Comparison of ENCODE assay signal across 13 cellular contexts in genomic region chr2:157743051-157743450, GRCh38.
A peak's percentile ranks its signal among the peaks of the same experiment; 100 is the strongest.
DNase-seq lines count a peak whose midpoint lies in the region; ATAC-seq and TF ChIP-seq lines count a peak whose summit lies in the region.
"Had no signal": no experiment of that assay in that cellular context is flagged by ENCODE, and none has a peak within 500 bp of the region (broad histone marks: within the 10 kb centered on the region; RNA-seq: fewer than 3 reads in every experiment).

No MANE protein-coding gene starts in this region.

- TF ChIP-seq CTCF in natural killer cell (IDR thresholded peaks at IDR 0.05) (no peak), spleen (IDR thresholded peaks at IDR 0.05 in 8 of 11, conservative IDR thresholded peaks at IDR 0.05 in 3 of 11) (no peak), esophagus muscularis mucosa (IDR thresholded peaks at IDR 0.05) (no peak)

- H3K27ac ChIP-seq in spleen (no peak overlapping the region), esophagus muscularis mucosa (replicated peaks in 1 of 4) (no peak overlapping the region)
- H3K27ac ChIP-seq: SJSA1 had no signal

- WGBS in spleen, 5 donors: 70 to 85% (median 75%) methylated on average over 2 of the region's 2 CpGs
- whole genome bisulfite sequencing in esophagus muscularis mucosa: 98% methylated on average over 2 of the region's 2 CpGs

- H3K27me3 ChIP-seq in spleen (replicated peaks in 1 of 7): no peaks in the 10 kb centered on the region
- no peaks in the 10 kb centered on the region for H3K27me3 ChIP-seq in esophagus muscularis mucosa
- H3K27me3 ChIP-seq: SJSA1 had no signal

- peaks cover 5 to 10% of the 10 kb centered on the region in 2 donors for H3K4me1 Mint-ChIP-seq in natural killer cell treated with Interleukin-12 subunit alpha and Interleukin-12 subunit beta and Interleukin-15 and Interleukin-18, amount 100 ng/mL, for 72 hours (ENCODE audit: low read depth in 2 of 2)
- H3K4me1 Mint-ChIP-seq in natural killer cell: peaks cover 0 to 6% of the 10 kb centered on the region in 2 donors

- H3K4me1 ChIP-seq in spleen (no peaks in the 10 kb centered on the region), esophagus muscularis mucosa (peaks cover 0 to 2% (median under 1%) of the 10 kb centered on the region in 4 donors)
- H3K4me1 ChIP-seq: HAP-1, SJSA1 had no signal

- H3K4me3 ChIP-seq in spleen (no peak overlapping the region), esophagus muscularis mucosa (no peak overlapping the region)
- H3K4me3 ChIP-seq: HAP-1, SJSA1 had no signal

- H3K9me3 ChIP-seq in spleen (no peaks in the 10 kb centered on the region), esophagus muscularis mucosa (no peaks in the 10 kb centered on the region)
- H3K9me3 ChIP-seq: HAP-1, SJSA1 had no signal

- no peak for TF ChIP-seq POLR2A in spleen (IDR thresholded peaks at IDR 0.05)
- no peak for TF ChIP-seq POLR2A in esophagus muscularis mucosa (IDR thresholded peaks at IDR 0.05; ENCODE audit: low read depth)

- intact Hi-C loops in natural killer cell (cut with micrococcal nuclease): no loop called here
- intact Hi-C loops in spleen (cut with DNase I; ENCODE audit: low total_unique reads): no loop called here
- intact Hi-C loops in esophagus muscularis mucosa (cut with DNase I): no loop called here

- DNase-seq in natural killer cell treated with Interleukin-12 subunit alpha and Interleukin-12 subunit beta and Interleukin-15 and Interleukin-18, amount 100 ng/mL, for 72 hours (ENCODE audit: low spot score): no peak
- DNase-seq in natural killer cell (no peak), spleen (no peak), amniotic stem cell (lab: John Stamatoyannopoulos, UW) (no peak), ureter (ENCODE audit: low spot score) (no peak), esophagus muscularis mucosa (ENCODE audit: extremely low spot score) (no peak)
- DNase-seq: Kasumi-1; small intestine; stimulated activated naive CD4-positive, alpha-beta T cell had no signal

- no peaks in the 10 kb centered on the region for H3K36me3 Mint-ChIP-seq in natural killer cell treated with Interleukin-12 subunit alpha and Interleukin-12 subunit beta and Interleukin-15 and Interleukin-18, amount 100 ng/mL, for 72 hours
- H3K36me3 Mint-ChIP-seq in natural killer cell: peaks cover 3% of the 10 kb centered on the region

- H3K36me3 ChIP-seq in spleen (peaks cover 0 to 15% (median 3%) of the 10 kb centered on the region in 6 donors), esophagus muscularis mucosa (peaks cover 0 to 12% (median 4%) of the 10 kb centered on the region in 4 donors)
- H3K36me3 ChIP-seq: HAP-1 had no signal

- no peak overlapping the region for H3K4me3 Mint-ChIP-seq in natural killer cell treated with Interleukin-12 subunit alpha and Interleukin-12 subunit beta and Interleukin-15 and Interleukin-18, amount 100 ng/mL, for 72 hours
- H3K4me3 Mint-ChIP-seq in natural killer cell: no peak overlapping the region

- no peaks in the 10 kb centered on the region for H3K9me3 Mint-ChIP-seq in natural killer cell treated with Interleukin-12 subunit alpha and Interleukin-12 subunit beta and Interleukin-15 and Interleukin-18, amount 100 ng/mL, for 72 hours
- H3K9me3 Mint-ChIP-seq in natural killer cell: no peaks in the 10 kb centered on the region

- no peaks in the 10 kb centered on the region for H3K27me3 Mint-ChIP-seq in natural killer cell treated with Interleukin-12 subunit alpha and Interleukin-12 subunit beta and Interleukin-15 and Interleukin-18, amount 100 ng/mL, for 72 hours
- no peaks in the 10 kb centered on the region for H3K27me3 Mint-ChIP-seq in natural killer cell (ENCODE audit: low read depth in 2 of 2)

- H3K27ac Mint-ChIP-seq in natural killer cell treated with Interleukin-12 subunit alpha and Interleukin-12 subunit beta and Interleukin-15 and Interleukin-18, amount 100 ng/mL, for 72 hours: no peak overlapping the region
- no peak overlapping the region for H3K27ac Mint-ChIP-seq in natural killer cell

- peak; percentile 66 to 88 for ATAC-seq in natural killer cell treated with Interleukin-12 subunit alpha and Interleukin-12 subunit beta and Interleukin-15 and Interleukin-18, amount 100 ng/mL, for 72 hours
- ATAC-seq in natural killer cell (no peak), HG02623 (IDR thresholded peaks at IDR 0.05; ENCODE audit: unreplicated experiment) (peak; percentile 73), HG03460 (IDR thresholded peaks at IDR 0.05; ENCODE audit: unreplicated experiment) (peak; percentile 62)

- TF ChIP-seq EP300 in esophagus muscularis mucosa (IDR thresholded peaks at IDR 0.05): no peak

Comparison
In these comparisons a context has a peak if more than half of its experiments do, and no peak if none do; other contexts are left out.
1. ATAC-seq: peak in natural killer cell treated with Interleukin-12 subunit alpha and Interleukin-12 subunit beta and Interleukin-15 and Interleukin-18, amount 100 ng/mL, for 72 hours (2 of 2), HG02623 (single experiment) and HG03460 (single experiment); none in natural killer cell (0 of 3).